ENCODE assay signal across 1 cellular context in genomic region chr10:43403911-43404674, GRCh38.
TF ChIP-seq lines count a peak whose summit lies in the region.

No MANE protein-coding gene starts in this region.

TF ChIP-seq in HepG2, 621 proteins besides CTCF, POLR2A, EP300 and RAD21:
- TF ChIP-seq FOSL2 (CRISPR knock-in tag; IDR thresholded peaks at IDR 0.05): peak; percentile 84
- TF ChIP-seq ZNF451 (CRISPR knock-in tag; IDR thresholded peaks at IDR 0.05): no peak
- no peak for TF ChIP-seq MAFG (CRISPR knock-in tag; IDR thresholded peaks at IDR 0.05)
- TF ChIP-seq BCL6 (CRISPR knock-in tag; IDR thresholded peaks at IDR 0.05): no peak
- TF ChIP-seq ZNF709 (CRISPR knock-in tag; IDR thresholded peaks at IDR 0.05): no peak
- TF ChIP-seq SMYD3 (CRISPR knock-in tag; IDR thresholded peaks at IDR 0.05): no peak
- no peak for TF ChIP-seq RBM22 (optimal IDR thresholded peaks at IDR 0.05; ENCODE audit: low read length)
- TF ChIP-seq ZNF672 (CRISPR knock-in tag; IDR thresholded peaks at IDR 0.05): no peak
- peak; percentile 40 for TF ChIP-seq ZNF687 (CRISPR knock-in tag; IDR thresholded peaks at IDR 0.05)
- no peak for TF ChIP-seq RAD51 (IDR thresholded peaks at IDR 0.05; ENCODE audit: borderline replicate concordance)
- no peak for TF ChIP-seq ZNF879 (CRISPR knock-in tag; IDR thresholded peaks at IDR 0.05)
- no peak for TF ChIP-seq ZMAT3 (CRISPR knock-in tag; conservative IDR thresholded peaks at IDR 0.05)
- TF ChIP-seq ATF3 (CRISPR knock-in tag; IDR thresholded peaks at IDR 0.05): 0 out of 2 replicates have a peak, but pooled peaks have one; percentile 29
- no peak for TF ChIP-seq ZNF850 (CRISPR knock-in tag; conservative IDR thresholded peaks at IDR 0.05)
- peak; percentile 29 for TF ChIP-seq SAP130 (CRISPR knock-in tag; IDR thresholded peaks at IDR 0.05; ENCODE audit: low read depth)
- TF ChIP-seq RARA (CRISPR knock-in tag; IDR thresholded peaks at IDR 0.05): 0 out of 2 replicates have a peak, but pooled peaks have one; percentile 20
- TF ChIP-seq ZFP90 (CRISPR knock-in tag; IDR thresholded peaks at IDR 0.05; ENCODE audit: borderline replicate concordance): no peak
- TF ChIP-seq ZNF362 (CRISPR knock-in tag; IDR thresholded peaks at IDR 0.05; ENCODE audit: borderline replicate concordance): peak; percentile 62; the same call in 1 of the 2 replicates
